ENCODE assay signal across 20 cellular contexts in genomic region chr6:34928220-34928619, GRCh38. TPM values are rescaled to one million over a fixed set of nuclear protein-coding genes. Genes with fewer than 3 reads are reported as not detected.
DNase-seq lines count a peak whose midpoint lies in the region; ATAC-seq and TF ChIP-seq lines count a peak whose summit lies in the region.
"Had no signal": no experiment of that assay in that cellular context is flagged by ENCODE, and none has a peak within 500 bp of the region (broad histone marks: within the 10 kb centered on the region; RNA-seq: fewer than 3 reads in every experiment).

No MANE protein-coding gene starts in this region.

- no peak for ATAC-seq in activated T-cell treated with anti-CD3 and anti-CD28 coated beads, Interleukin-2, amount 50 U/mL, for 4 hours
- ATAC-seq in mucosa of descending colon = no peak
- ATAC-seq: T-cell had no signal

- peak overlapping the region; percentile 55 for H3K27ac ChIP-seq in HEK293 (ENCODE audit: extremely low read depth, low read depth, low read length)
- H3K27ac ChIP-seq: PC-9, SK-N-MC had no signal

- peaks cover 1% of the 10 kb centered on the region for H3K4me1 Mint-ChIP-seq in activated T-cell treated with anti-CD3 and anti-CD28 coated beads, Interleukin-2, amount 50 U/mL, for 4 hours (ENCODE audit: low read depth)

- H3K27me3 Mint-ChIP-seq in activated T-cell treated with anti-CD3 and anti-CD28 coated beads, Interleukin-2, amount 50 U/mL, for 4 hours (ENCODE audit: low read depth) = no peaks in the 10 kb centered on the region
- H3K27me3 Mint-ChIP-seq: CD4-positive, alpha-beta T cell; T-cell had no signal

- H3K36me3 Mint-ChIP-seq in activated T-cell treated with anti-CD3 and anti-CD28 coated beads, Interleukin-2, amount 50 U/mL, for 4 hours (ENCODE audit: insufficient read depth) = peaks cover 3% of the 10 kb centered on the region

- TF ChIP-seq CTCF in HEK293 (tag by site-specific recombination; IDR thresholded peaks at IDR 0.05) (no peak), mucosa of descending colon (IDR thresholded peaks at IDR 0.05) (no peak)

- DNase-seq in DMS79 treated with DMSO at 0.1 percent for 48 hours (lab: John Stamatoyannopoulos, UW) (peak; percentile 88), NCI-H345 (lab: John Stamatoyannopoulos, UW) (peak; percentile 50), epidermal melanocyte (ENCODE audit: insufficient read length, low spot score) (peak; percentile 31), posterior cingulate gyrus (no peak), mucosa of descending colon (no peak), NCI-H510A (lab: John Stamatoyannopoulos, UW) (no peak)
- DNase-seq in activated T-cell treated with anti-CD3 and anti-CD28 coated beads, Interleukin-2, amount 50 U/mL, for 4 hours = no peak
- DNase-seq: ACHN; CD4-positive, alpha-beta T cell; DND-41; GF-D8; H7; Kasumi-1; NCI-H146; NCI-H2171; NCI-H526; PC-9; T-cell had no signal

- no peak overlapping the region for H3K4me3 Mint-ChIP-seq in activated T-cell treated with anti-CD3 and anti-CD28 coated beads, Interleukin-2, amount 50 U/mL, for 4 hours
- H3K4me3 Mint-ChIP-seq: CD4-positive, alpha-beta T cell; T-cell had no signal

- POLR2A ChIA-PET in HEK293 (lab: Yijun Ruan, JAX) = no interaction called here

- H3K9me3 ChIP-seq in HEK293 (ENCODE audit: control insufficient read depth, insufficient read depth, low read depth, low read length) = no peaks in the 10 kb centered on the region
- H3K9me3 ChIP-seq in mucosa of descending colon = no peaks in the 10 kb centered on the region

- H3K36me3 ChIP-seq in HEK293 (ENCODE audit: control insufficient read depth in 2 of 2, insufficient read depth in 1 of 2, low read length in 2 of 2) = no peaks in the 10 kb centered on the region
- H3K36me3 ChIP-seq in mucosa of descending colon (ENCODE audit: low read depth) = no peaks in the 10 kb centered on the region

- H3K9me3 Mint-ChIP-seq in activated T-cell treated with anti-CD3 and anti-CD28 coated beads, Interleukin-2, amount 50 U/mL, for 4 hours = no peaks in the 10 kb centered on the region
- H3K9me3 Mint-ChIP-seq: CD4-positive, alpha-beta T cell; T-cell had no signal

- CTCF ChIA-PET in HEK293 (lab: Yijun Ruan, JAX) = interaction anchor here (0.6 to 1.0 kb wide), 3 partner anchors 12 to 47 kb away, joined by 3 to 6 read pairs (median 4); no protein-coding TSS in a partner anchor

- H3K4me3 ChIP-seq in HEK293 (ENCODE audit: low read depth, low read length) (no peak overlapping the region), mucosa of descending colon (no peak overlapping the region)
- H3K4me3 ChIP-seq: PC-9, SK-N-MC had no signal

- intact Hi-C loops in posterior cingulate gyrus (cut with DNase I) = no loop called here
- intact Hi-C loops in mucosa of descending colon (cut with DNase I, micrococcal nuclease) = no loop called here

- H3K4me1 ChIP-seq in HEK293 (ENCODE audit: control insufficient read depth, insufficient read depth, low read length) = peaks cover 21% of the 10 kb centered on the region
- no peaks in the 10 kb centered on the region for H3K4me1 ChIP-seq in mucosa of descending colon (ENCODE audit: low read depth)

TF ChIP-seq in HEK293, 187 proteins besides CTCF, POLR2A, EP300 and RAD21 (continues in another document):
- TF ChIP-seq ZNF670 (tag by site-specific recombination; IDR thresholded peaks at IDR 0.05; ENCODE audit: low read depth) (no peak), ZIC2 (tag by site-specific recombination; IDR thresholded peaks at IDR 0.05) (peak; percentile 42; the same call in 1 of the 2 replicates), ZBTB8A (tag by site-specific recombination; IDR thresholded peaks at IDR 0.05) (peak; percentile 48; the same call in 1 of the 2 replicates), SP7 (tag by site-specific recombination; IDR thresholded peaks at IDR 0.05) (peak; percentile 85), OSR2 (tag by site-specific recombination; IDR thresholded peaks at IDR 0.05) (peak; percentile 82), ZNF548 (tag by site-specific recombination; IDR thresholded peaks at IDR 0.05) (no peak), ZNF843 (tag by site-specific recombination; IDR thresholded peaks at IDR 0.05) (peak; percentile 67), ZSCAN16 (tag by site-specific recombination; IDR thresholded peaks at IDR 0.05) (no peak), ZNF280C (tag by site-specific recombination; IDR thresholded peaks at IDR 0.05) (no peak), ZNF629 (tag by site-specific recombination; IDR thresholded peaks at IDR 0.05) (peak; percentile 11; the same call in 1 of the 2 replicates), TRIM28 (IDR thresholded peaks at IDR 0.05; ENCODE audit: borderline replicate concordance, low read length) (peak; percentile 58; the same call in 1 of the 2 replicates), ZFP41 (tag by site-specific recombination; IDR thresholded peaks at IDR 0.05; ENCODE audit: borderline replicate concordance) (no peak), ZNF704 (tag by site-specific recombination; IDR thresholded peaks at IDR 0.05) (no peak), FEZF1 (tag by site-specific recombination; IDR thresholded peaks at IDR 0.05) (peak; percentile 89), ZSCAN30 (tag by site-specific recombination; IDR thresholded peaks at IDR 0.05) (peak; percentile 78; the same call in 1 of the 2 replicates), ZFHX2 (tag by site-specific recombination; conservative IDR thresholded peaks at IDR 0.05) (no peak), ZEB2 (tag by site-specific recombination; IDR thresholded peaks at IDR 0.05) (peak; percentile 40; the same call in 1 of the 2 replicates), GFI1B (tag by site-specific recombination; IDR thresholded peaks at IDR 0.05) (no peak), WT1 (tag by site-specific recombination; IDR thresholded peaks at IDR 0.05) (peak; percentile 65; the same call in 1 of the 2 replicates), ZNF596 (tag by site-specific recombination; IDR thresholded peaks at IDR 0.05) (no peak), PRDM6 (tag by site-specific recombination; IDR thresholded peaks at IDR 0.05) (peak; percentile 92), SP2 (tag by site-specific recombination; IDR thresholded peaks at IDR 0.05) (no peak), YY2 (tag by site-specific recombination; IDR thresholded peaks at IDR 0.05) (no peak)

RNA-seq across cellular contexts. Expression of gene ANKS1A, which starts 39.2 kb away (rescaled TPM):
- total RNA-seq in activated T-cell treated with anti-CD3 and anti-CD28 coated beads, Interleukin-2, amount 50 U/mL, for 4 hours = 1 to 10 TPM; 7.7 to 8.3 (median 8.2) TPM
- 10 to 100 TPM; 30.0 to 62.4 (median 33.3) TPM for total RNA-seq in mucosa of descending colon

RNA-seq across cellular contexts. Expression of gene TAF11, which starts 40.4 kb away (rescaled TPM):
- 10 to 100 TPM; 26.1 to 33.4 (median 28.5) TPM for total RNA-seq in activated T-cell treated with anti-CD3 and anti-CD28 coated beads, Interleukin-2, amount 50 U/mL, for 4 hours
- 10 to 100 TPM; 23.2 to 26.8 (median 24.2) TPM for total RNA-seq in mucosa of descending colon

Comparison
In these comparisons a context has a peak if more than half of its experiments do, and no peak if none do; other contexts are left out.
1. DNase-seq: peak in DMS79 treated with DMSO at 0.1 percent for 48 hours (single experiment), NCI-H345 (single experiment) and epidermal melanocyte (single experiment); none in posterior cingulate gyrus (0 of 10), activated T-cell treated with anti-CD3 and anti-CD28 coated beads, Interleukin-2, amount 50 U/mL, for 4 hours (single experiment), mucosa of descending colon (0 of 3) and NCI-H510A (single experiment).